In genomic region chr4:52641853-52642563, GRCh38 we compare ENCODE assay signal across 8 cellular contexts. TPM values are rescaled to one million over a fixed set of nuclear protein-coding genes. Genes with fewer than 3 reads are reported as not detected.
A peak's percentile ranks its signal among the peaks of the same experiment; 100 is the strongest.
DNase-seq lines count a peak whose midpoint lies in the region; ATAC-seq and TF ChIP-seq lines count a peak whose summit lies in the region.

No MANE protein-coding gene starts in this region.

- peak overlapping the region; percentile 22 to 62 for H3K27ac ChIP-seq in testis

- intact Hi-C loops in activated B cell treated with CpG ODN at 0.5 μM for 24 hours (cut with micrococcal nuclease) (loop anchor here (5.0 kb wide), 1 partner anchor 220 kb away; the partner anchor contains the start of gene RASL11B), testis (cut with DNase I; ENCODE audit: low total_unique reads) (no loop called here)

- no peak for DNase-seq in activated naive CD4-positive, alpha-beta T cell treated with anti-CD3 and anti-CD28 coated beads, Interleukin-2, amount 50 U/mL, for 72 hours (ENCODE audit: low spot score in 2 of 2)
- DNase-seq in activated naive CD4-positive, alpha-beta T cell (lab: John Stamatoyannopoulos, UW) = no peak
- DNase-seq in activated B cell treated with CpG ODN at 0.5 μM for 24 hours (no peak), testis (no peak), midbrain (lab: John Stamatoyannopoulos, UW) (no peak), NCI-H748 (lab: John Stamatoyannopoulos, UW; ENCODE audit: unreplicated experiment) (no peak)
- DNase-seq in activated CD4-positive, alpha-beta T cell treated with anti-CD3 and anti-CD28 coated beads for 1 hour = no peak

- no peak overlapping the region for H3K27ac Mint-ChIP-seq in activated naive CD4-positive, alpha-beta T cell treated with anti-CD3 and anti-CD28 coated beads, Interleukin-2, amount 50 U/mL, for 72 hours
- H3K27ac Mint-ChIP-seq in activated B cell treated with CpG ODN at 0.5 μM for 24 hours = no peak overlapping the region

- no peaks in the 10 kb centered on the region for H3K9me3 Mint-ChIP-seq in activated naive CD4-positive, alpha-beta T cell treated with anti-CD3 and anti-CD28 coated beads, Interleukin-2, amount 50 U/mL, for 72 hours
- no peaks in the 10 kb centered on the region for H3K9me3 Mint-ChIP-seq in activated B cell treated with CpG ODN at 0.5 μM for 24 hours

- ATAC-seq in activated naive CD4-positive, alpha-beta T cell treated with anti-CD3 and anti-CD28 coated beads, Interleukin-2, amount 50 U/mL, for 72 hours = peak; percentile 82 to 94
- peak; percentile 79 for ATAC-seq in HG02981 (IDR thresholded peaks at IDR 0.05; ENCODE audit: unreplicated experiment)
- ATAC-seq in activated B cell treated with CpG ODN at 0.5 μM for 24 hours (ENCODE audit: low read depth) = peak; percentile 56

- H3K4me3 Mint-ChIP-seq in activated B cell treated with CpG ODN at 0.5 μM for 24 hours = no peak overlapping the region

- TF ChIP-seq CTCF in activated B cell treated with CpG ODN at 0.5 μM for 24 hours (IDR thresholded peaks at IDR 0.05) (no peak), testis (IDR thresholded peaks at IDR 0.05) (no peak)

- 66 to 78% methylated on average over 3 of the region's 3 CpGs for WGBS in testis, 2 donors

- peaks cover 34% of the 10 kb centered on the region for H3K4me1 ChIP-seq in testis

- no peaks in the 10 kb centered on the region for H3K36me3 ChIP-seq in testis (ENCODE audit: low read depth, missing control alignments)

- CTCF ChIA-PET in activated B cell treated with CpG ODN at 0.5 μM for 24 hours (lab: Charles Lee) = no interaction called here

- H3K27me3 ChIP-seq in testis = no peaks in the 10 kb centered on the region

- H3K36me3 Mint-ChIP-seq in activated naive CD4-positive, alpha-beta T cell treated with anti-CD3 and anti-CD28 coated beads, Interleukin-2, amount 50 U/mL, for 72 hours = no peaks in the 10 kb centered on the region
- H3K36me3 Mint-ChIP-seq in activated B cell treated with CpG ODN at 0.5 μM for 24 hours (ENCODE audit: low read depth) = no peaks in the 10 kb centered on the region

- H3K27me3 Mint-ChIP-seq in activated B cell treated with CpG ODN at 0.5 μM for 24 hours = no peaks in the 10 kb centered on the region

- H3K9me3 ChIP-seq in testis = no peaks in the 10 kb centered on the region

- POLR2A ChIA-PET in activated B cell treated with CpG ODN at 0.5 μM for 24 hours (lab: Charles Lee) = interaction anchor here (2.6 kb wide), 1 partner anchor 70 kb away, joined by 6 read pairs; no protein-coding TSS in a partner anchor

- peaks cover 59% of the 10 kb centered on the region for H3K4me1 Mint-ChIP-seq in activated B cell treated with CpG ODN at 0.5 μM for 24 hours

- no peak for TF ChIP-seq POLR2A in testis (IDR thresholded peaks at IDR 0.05)

- H3K4me3 ChIP-seq in testis = no peak overlapping the region

RNA-seq across cellular contexts. Expression of gene USP46, which starts 17.1 kb away (rescaled TPM):
- total RNA-seq in activated naive CD4-positive, alpha-beta T cell treated with anti-CD3 and anti-CD28 coated beads, Interleukin-2, amount 50 U/mL, for 72 hours = 1 to 10 TPM; 1.0 to 4.4 TPM
- total RNA-seq in activated B cell treated with CpG ODN at 0.5 μM for 24 hours = 12.6 and 13.3 TPM in 2 replicates
- 10 to 100 TPM; 22.9 to 26.4 TPM for total RNA-seq in testis
- polyA plus RNA-seq in testis (ENCODE audit: insufficient read depth, low read depth, low replicate concordance) = 33.9 TPM
